ENCODE assay signal across 35 cellular contexts in the genomic region with DNA sequence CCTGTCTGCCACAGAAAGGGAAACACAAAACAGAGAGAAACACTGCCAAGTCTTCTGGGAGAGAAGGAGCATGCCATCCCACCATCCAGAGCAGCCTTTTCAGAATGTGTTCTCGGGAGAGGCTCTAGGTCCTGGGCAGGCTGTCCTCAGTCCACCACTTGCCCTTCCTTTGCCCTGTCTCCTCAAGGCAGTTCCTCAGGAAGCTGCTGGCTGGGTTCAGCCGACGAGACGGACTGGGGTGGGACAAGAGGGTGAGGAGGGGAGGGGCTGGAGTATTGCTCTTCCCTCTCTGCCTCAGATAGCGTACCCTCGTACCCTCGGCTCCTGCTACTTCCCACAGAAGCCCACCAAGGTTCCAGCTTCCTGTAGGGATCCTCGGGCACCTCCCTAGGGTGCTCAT. TPM values are rescaled to one million over a fixed set of nuclear protein-coding genes. Genes with fewer than 3 reads are reported as not detected.
"Had no signal": no experiment of that assay in that cellular context is flagged by ENCODE, and none has a peak within 500 bp of the region (broad histone marks: within the 10 kb centered on the region; RNA-seq: fewer than 3 reads in every experiment).

No MANE protein-coding gene starts in this region.

- H3K9me3 ChIP-seq: body of pancreas, breast epithelium had no signal

- DNase-seq: activated B cell treated with CpG ODN at 0.5 μM for 24 hours; activated CD4-positive, alpha-beta memory T cell treated with anti-CD3 and anti-CD28 coated beads for 36 hours; activated CD4-positive, alpha-beta T cell treated with anti-CD3 and anti-CD28 coated beads for 4 hours; activated CD4-positive, alpha-beta T cell treated with anti-CD3 and anti-CD28 coated beads, Interleukin-2, amount 10 ng/mL, durations not matched to agents 24 days and 14 days; activated CD4-positive, alpha-beta T cell treated with anti-CD3 and anti-CD28 coated beads, Interleukin-2, amount 50 U/mL, for 1 hour; activated CD4-positive, alpha-beta T cell treated with anti-CD3 and anti-CD28 coated beads, Interleukin-2, amount 50 U/mL, for 4 hours; activated CD4-positive, CD25-positive, alpha-beta regulatory T cell treated with anti-CD3 and anti-CD28 coated beads, Interleukin-2, amount 50 U/mL, for 72 hours; activated CD8-positive, alpha-beta memory T cell treated with anti-CD3 and anti-CD28 coated beads, Interleukin-2, amount 50 U/mL, for 4 hours; activated CD8-positive, alpha-beta T cell treated with anti-CD3 and anti-CD28 coated beads for 36 hours; activated effector memory CD4-positive, alpha-beta T cell treated with anti-CD3 and anti-CD28 coated beads, Interleukin-2, amount 50 U/mL, for 16 hours; activated gamma-delta T cell treated with Interleukin-2 at 50 U/mL for 16 hours; activated naive CD4-positive, alpha-beta T cell; activated naive CD4-positive, alpha-beta T cell treated with anti-CD3 and anti-CD28 coated beads for 36 hours; activated naive CD4-positive, alpha-beta T cell treated with anti-CD3 and anti-CD28 coated beads, Interleukin-2, amount 50 U/mL, for 16 hours; activated naive CD8-positive, alpha-beta T cell treated with anti-CD3 and anti-CD28 coated beads for 36 hours; activated T-cell treated with anti-CD3 and anti-CD28 coated beads for 4 hours; activated T-cell treated with anti-CD3 and anti-CD28 coated beads, Interleukin-2, amount 50 U/mL, for 1 hour; activated T-cell treated with anti-CD3 and anti-CD28 coated beads, Interleukin-2, amount 50 U/mL, for 4 hours; activated T-cell treated with anti-CD3 and anti-CD28 coated beads, Interleukin-2, amount 50 U/mL, for 72 hours; amygdala; anterior cingulate cortex; body of pancreas; brain microvascular endothelial cell; central memory CD4-positive, alpha-beta T cell; T-helper 1 cell; T-helper 2 cell; T-helper 9 cell had no signal

- H3K27ac ChIP-seq: body of pancreas, brain microvascular endothelial cell, breast epithelium, VCaP had no signal

- H3K4me3 ChIP-seq: body of pancreas, breast epithelium had no signal

- H3K27me3 ChIP-seq: body of pancreas, brain microvascular endothelial cell, breast epithelium had no signal

- FAIRE-seq: astrocyte, TTC549 had no signal

- H3K36me3 ChIP-seq: brain microvascular endothelial cell, breast epithelium had no signal

- H3K4me1 ChIP-seq: body of pancreas, breast epithelium had no signal

- ATAC-seq: activated CD8-positive, alpha-beta T cell treated with anti-CD3 and anti-CD28 coated beads for 36 hours; activated naive CD4-positive, alpha-beta T cell treated with anti-CD3 and anti-CD28 coated beads, Interleukin-2, amount 50 U/mL, for 72 hours; activated T-cell treated with anti-CD3 and anti-CD28 coated beads, Interleukin-2, amount 50 U/mL, for 4 hours; activated T-cell treated with anti-CD3 and anti-CD28 coated beads, Interleukin-2, amount 50 U/mL, for 72 hours; activated T-helper 17 cell treated with anti-CD3 and anti-CD28 coated beads, Interleukin-2, amount 50 U/mL, for 72 hours; body of pancreas had no signal

RNA-seq across cellular contexts. Expression of a gene that starts 26.6 kb away (rescaled TPM):
- total RNA-seq: activated B cell treated with CpG ODN at 0.5 μM for 24 hours; activated CD4-positive, alpha-beta memory T cell treated with anti-CD3 and anti-CD28 coated beads for 36 hours; activated CD4-positive, alpha-beta T cell treated with anti-CD3 and anti-CD28 coated beads, Interleukin-2, amount 10 ng/mL, durations not matched to agents 24 days and 14 days; activated CD8-positive, alpha-beta memory T cell treated with anti-CD3 and anti-CD28 coated beads for 36 hours; activated CD8-positive, alpha-beta T cell treated with anti-CD3 and anti-CD28 coated beads for 36 hours; activated naive CD4-positive, alpha-beta T cell treated with anti-CD3 and anti-CD28 coated beads for 36 hours; activated naive CD4-positive, alpha-beta T cell treated with anti-CD3 and anti-CD28 coated beads, Interleukin-2, amount 50 U/mL, for 72 hours; activated naive CD8-positive, alpha-beta T cell treated with anti-CD3 and anti-CD28 coated beads for 36 hours; activated T-cell treated with anti-CD3 and anti-CD28 coated beads, Interleukin-2, amount 50 U/mL, for 4 hours; activated T-cell treated with anti-CD3 and anti-CD28 coated beads, Interleukin-2, amount 50 U/mL, for 72 hours; activated T-helper 1 cell treated with anti-CD3 and anti-CD28 coated beads, Interleukin-12 subunit alpha, Interleukin-12 subunit beta, Interleukin-2, Interleukin-4 antibody, amounts not matched to agents 30 ng/mL and 10 ng/mL and 1 ng/mL, durations not matched to agents 14 hours and 24 hours and 36 hours; activated T-helper 17 cell treated with anti-CD3 and anti-CD28 coated beads, Interleukin-2, amount 50 U/mL, for 72 hours had no signal
